14 cellular contexts compared by ENCODE assay signal in genomic region chr17:41339571-41340169, GRCh38. TPM values are rescaled to one million over a fixed set of nuclear protein-coding genes. Genes with fewer than 3 reads are reported as not detected.
DNase-seq lines count a peak whose midpoint lies in the region; ATAC-seq and TF ChIP-seq lines count a peak whose summit lies in the region.
"Had no signal": no experiment of that assay in that cellular context is flagged by ENCODE, and none has a peak within 500 bp of the region (broad histone marks: within the 10 kb centered on the region; RNA-seq: fewer than 3 reads in every experiment).

No MANE protein-coding gene starts in this region.

- no peaks in the 10 kb centered on the region for H4K20me1 ChIP-seq in DOHH2 (ENCODE audit: control insufficient read depth, insufficient read depth, low read depth, low read length)

- DNase-seq in CD4-positive, alpha-beta T cell = no peak
- no peak for DNase-seq in central memory CD8-positive, alpha-beta T cell (ENCODE audit: low spot score in 2 of 2)
- peak in 1 of 10 donors; percentile 52 for DNase-seq in naive thymus-derived CD8-positive, alpha-beta T cell
- DNase-seq in H4 (ENCODE audit: low spot score) = no peak
- no peak for DNase-seq in mesenteric fat pad (ENCODE audit: low spot score)
- DNase-seq in stimulated activated naive B cell treated with anti-CD40 and anti-IgM and Interleukin-4, amounts not matched to agents 10 μg/mL and 1 μg/mL and 100 μg/mL, for 72 hours = no peak
- DNase-seq: GF-D8, KG1, NCI-H146, NCI-H510A, Peyer's patch had no signal

- H3K27me3 ChIP-seq in CD4-positive, alpha-beta T cell (ENCODE audit: control insufficient read depth, insufficient read depth, low read length) = no peaks in the 10 kb centered on the region
- H3K27me3 ChIP-seq in DOHH2 (ENCODE audit: control insufficient read depth, low read length) = no peaks in the 10 kb centered on the region
- H3K27me3 ChIP-seq: Peyer's patch, right atrium auricular region had no signal

- peak overlapping the region; percentile 87 for H3K27ac ChIP-seq in CD4-positive, alpha-beta T cell (ENCODE audit: low read depth, low read length)
- H3K27ac ChIP-seq in DOHH2 (ENCODE audit: low read depth, low read length) = no peak overlapping the region
- H3K27ac ChIP-seq: right atrium auricular region had no signal

- peaks cover 81% of the 10 kb centered on the region for H3K4me1 Mint-ChIP-seq in CD4-positive, alpha-beta T cell (ENCODE audit: low read depth)
- peaks cover 68% of the 10 kb centered on the region for H3K4me1 Mint-ChIP-seq in central memory CD8-positive, alpha-beta T cell
- H3K4me1 Mint-ChIP-seq in naive thymus-derived CD8-positive, alpha-beta T cell = peaks cover 41 to 89% (median 73%) of the 10 kb centered on the region in 4 donors
- peaks cover 16 to 17% of the 10 kb centered on the region in 2 donors for H3K4me1 Mint-ChIP-seq in stimulated activated naive B cell treated with anti-CD40 and anti-IgM and Interleukin-4, amounts not matched to agents 10 μg/mL and 1 μg/mL and 100 μg/mL, for 72 hours

- peaks cover 16% of the 10 kb centered on the region for H3K4me1 ChIP-seq in DOHH2 (ENCODE audit: control insufficient read depth, low read length)
- H3K4me1 ChIP-seq: Peyer's patch, right atrium auricular region had no signal

- peak overlapping the region; percentile 18; the same call in 1 of the 2 replicates for H3K4me2 ChIP-seq in DOHH2 (ENCODE audit: low read length)

- CTCF ChIA-PET in CD4-positive, alpha-beta T cell (lab: Charles Lee) = interaction anchor here (1.5 to 3.0 kb wide), 2 partner anchors 17 to 209 kb away, joined by 4 to 15 read pairs; no protein-coding TSS in a partner anchor

- no peak overlapping the region for H3K4me3 ChIP-seq in DOHH2 (ENCODE audit: low read length)
- H3K4me3 ChIP-seq: Peyer's patch, right atrium auricular region had no signal

- H3K27me3 Mint-ChIP-seq in CD4-positive, alpha-beta T cell = no peaks in the 10 kb centered on the region
- H3K27me3 Mint-ChIP-seq in central memory CD8-positive, alpha-beta T cell = no peaks in the 10 kb centered on the region
- H3K27me3 Mint-ChIP-seq in naive thymus-derived CD8-positive, alpha-beta T cell = no peaks in the 10 kb centered on the region
- H3K27me3 Mint-ChIP-seq in stimulated activated naive B cell treated with anti-CD40 and anti-IgM and Interleukin-4, amounts not matched to agents 10 μg/mL and 1 μg/mL and 100 μg/mL, for 72 hours = peaks cover 13 to 24% of the 10 kb centered on the region in 2 donors

- H3K27ac Mint-ChIP-seq in CD4-positive, alpha-beta T cell = peak overlapping the region; percentile 94
- peak overlapping the region; percentile 98 for H3K27ac Mint-ChIP-seq in central memory CD8-positive, alpha-beta T cell (ENCODE audit: low read depth)
- H3K27ac Mint-ChIP-seq in naive thymus-derived CD8-positive, alpha-beta T cell = peak overlapping the region; percentile 92 to 100 (median 97)
- H3K27ac Mint-ChIP-seq in stimulated activated naive B cell treated with anti-CD40 and anti-IgM and Interleukin-4, amounts not matched to agents 10 μg/mL and 1 μg/mL and 100 μg/mL, for 72 hours = no peak overlapping the region

- H3K79me2 ChIP-seq in DOHH2 (ENCODE audit: control insufficient read depth, low read length) = no peaks in the 10 kb centered on the region

- H3K36me3 ChIP-seq in DOHH2 (ENCODE audit: control insufficient read depth, low read length) = no peaks in the 10 kb centered on the region
- H3K36me3 ChIP-seq: Peyer's patch, right atrium auricular region had no signal

- POLR2A ChIA-PET in CD4-positive, alpha-beta T cell (lab: Charles Lee) = interaction anchor here (1.0 to 5.6 kb wide), 4 partner anchors 8 to 326 kb away, joined by 3 to 61 read pairs (median 4); partner anchors contain the start of gene KRTAP16-1
- POLR2A ChIA-PET in naive thymus-derived CD8-positive, alpha-beta T cell (lab: Charles Lee) = interaction anchor here (1.0 to 4.1 kb wide), 5 partner anchors 9 to 350 kb away, joined by 3 to 26 read pairs (median 11); partner anchors contain the start of genes EIF1 and KRTAP16-1

- no peaks in the 10 kb centered on the region for H3K9me3 ChIP-seq in CD4-positive, alpha-beta T cell (ENCODE audit: control insufficient read depth, low read length)
- H3K9me3 ChIP-seq in DOHH2 (ENCODE audit: control insufficient read depth, insufficient read depth, low read length) = 0 out of 2 replicates have a peak, but pooled peaks cover 3% of the 10 kb centered on the region
- H3K9me3 ChIP-seq: Peyer's patch, right atrium auricular region had no signal

- H3K9me2 ChIP-seq in DOHH2 (replicated peaks; ENCODE audit: control insufficient read depth, low read length) = no peaks in the 10 kb centered on the region

- H3K4me3 Mint-ChIP-seq in CD4-positive, alpha-beta T cell = peak overlapping the region; percentile 64
- H3K4me3 Mint-ChIP-seq in central memory CD8-positive, alpha-beta T cell = peak overlapping the region; percentile 67
- H3K4me3 Mint-ChIP-seq in naive thymus-derived CD8-positive, alpha-beta T cell = peak overlapping the region; percentile 25 to 82 (median 68)
- H3K4me3 Mint-ChIP-seq in stimulated activated naive B cell treated with anti-CD40 and anti-IgM and Interleukin-4, amounts not matched to agents 10 μg/mL and 1 μg/mL and 100 μg/mL, for 72 hours = no peak overlapping the region

- H3F3A ChIP-seq in DOHH2 (ENCODE audit: control insufficient read depth, insufficient read depth) = no peaks in the 10 kb centered on the region

- intact Hi-C loops in CD4-positive, alpha-beta T cell (cut with DNase I, micrococcal nuclease) = loop anchor here in 1 of 2 experiments (1.0 to 5.0 kb wide), 3 partner anchors 31 to 208 kb away; no protein-coding TSS in a partner anchor

- no peak for TF ChIP-seq CTCF in CD4-positive, alpha-beta T cell (IDR thresholded peaks at IDR 0.05)
- no peak for TF ChIP-seq CTCF in DOHH2 (IDR thresholded peaks at IDR 0.05; ENCODE audit: low read depth, low read length, poor library complexity, severe bottlenecking)

- peaks cover 26% of the 10 kb centered on the region for H3K36me3 Mint-ChIP-seq in CD4-positive, alpha-beta T cell (ENCODE audit: low read depth)
- peaks cover 20% of the 10 kb centered on the region for H3K36me3 Mint-ChIP-seq in central memory CD8-positive, alpha-beta T cell (ENCODE audit: insufficient read depth)
- peaks cover 0 to 16% (median 11%) of the 10 kb centered on the region in 3 donors for H3K36me3 Mint-ChIP-seq in naive thymus-derived CD8-positive, alpha-beta T cell
- H3K36me3 Mint-ChIP-seq in stimulated activated naive B cell treated with anti-CD40 and anti-IgM and Interleukin-4, amounts not matched to agents 10 μg/mL and 1 μg/mL and 100 μg/mL, for 72 hours = peaks cover 3 to 5% of the 10 kb centered on the region in 2 donors

- no peak for ATAC-seq in CD4-positive, alpha-beta T cell (ENCODE audit: poor library complexity)
- no peak for ATAC-seq in central memory CD8-positive, alpha-beta T cell (replicated peaks; ENCODE audit: extremely low read depth, poor library complexity, severe bottlenecking)
- no peak for ATAC-seq in naive thymus-derived CD8-positive, alpha-beta T cell
- no peak for ATAC-seq in stimulated activated naive B cell treated with anti-CD40 and anti-IgM and Interleukin-4, amounts not matched to agents 10 μg/mL and 1 μg/mL and 100 μg/mL, for 72 hours (replicated peaks)

- H3K9me3 Mint-ChIP-seq in CD4-positive, alpha-beta T cell = peaks cover 3% of the 10 kb centered on the region
- peaks cover 6% of the 10 kb centered on the region for H3K9me3 Mint-ChIP-seq in central memory CD8-positive, alpha-beta T cell
- peaks cover 0 to 24% (median 10%) of the 10 kb centered on the region in 9 donors for H3K9me3 Mint-ChIP-seq in naive thymus-derived CD8-positive, alpha-beta T cell
- peaks cover 10% of the 10 kb centered on the region in 2 donors for H3K9me3 Mint-ChIP-seq in stimulated activated naive B cell treated with anti-CD40 and anti-IgM and Interleukin-4, amounts not matched to agents 10 μg/mL and 1 μg/mL and 100 μg/mL, for 72 hours

RNA-seq across cellular contexts. Expression of gene KRT33A, which starts 11.0 kb away (rescaled TPM):
- not detected for total RNA-seq in CD4-positive, alpha-beta T cell
- not detected for total RNA-seq in naive thymus-derived CD8-positive, alpha-beta T cell
- polyA plus RNA-seq in naive thymus-derived CD8-positive, alpha-beta T cell = not detected
- total RNA-seq in H4 (2014; rRNA removed; shearing (Covaris generic)) = not detected in 2 replicates
- not detected for total RNA-seq in mesenteric fat pad
- total RNA-seq: kidney epithelial cell, Peyer's patch, right atrium auricular region had no signal

RNA-seq across cellular contexts. Expression of gene KRTAP17-1, which starts 24.2 kb away (rescaled TPM):
- not detected for total RNA-seq in CD4-positive, alpha-beta T cell
- not detected for total RNA-seq in naive thymus-derived CD8-positive, alpha-beta T cell
- not detected for polyA plus RNA-seq in naive thymus-derived CD8-positive, alpha-beta T cell
- not detected in 2 replicates for total RNA-seq in H4 (2014; rRNA removed; shearing (Covaris generic))
- not detected for total RNA-seq in mesenteric fat pad
- total RNA-seq: kidney epithelial cell, Peyer's patch, right atrium auricular region had no signal

RNA-seq across cellular contexts. Expression of gene KRT33B, which starts 29.9 kb away (rescaled TPM):
- not detected for total RNA-seq in CD4-positive, alpha-beta T cell
- not detected for total RNA-seq in naive thymus-derived CD8-positive, alpha-beta T cell
- polyA plus RNA-seq in naive thymus-derived CD8-positive, alpha-beta T cell = not detected
- not detected in 2 replicates for total RNA-seq in H4 (2014; rRNA removed; shearing (Covaris generic))
- not detected for total RNA-seq in mesenteric fat pad
- total RNA-seq: Peyer's patch, right atrium auricular region had no signal

RNA-seq across cellular contexts. Expression of gene KRTAP16-1, which starts 30.6 kb away (rescaled TPM):
- total RNA-seq in CD4-positive, alpha-beta T cell = 1 to 10 TPM; 1.0 to 1.1 TPM
- under 1 TPM in 1 of 2 experiments, not detected in 1; 0.23 TPM for total RNA-seq in naive thymus-derived CD8-positive, alpha-beta T cell
- under 1 TPM in 1 of 3 donors, not detected in 2; 0.12 TPM for polyA plus RNA-seq in naive thymus-derived CD8-positive, alpha-beta T cell
- total RNA-seq in H4 (2014; rRNA removed; shearing (Covaris generic)) = not detected in 2 replicates
- total RNA-seq in mesenteric fat pad = not detected
- total RNA-seq: kidney epithelial cell, Peyer's patch, right atrium auricular region had no signal

RNA-seq across cellular contexts. Expression of gene KRTAP29-1, which starts 37.0 kb away (rescaled TPM):
- total RNA-seq in CD4-positive, alpha-beta T cell = not detected
- not detected for total RNA-seq in naive thymus-derived CD8-positive, alpha-beta T cell
- polyA plus RNA-seq in naive thymus-derived CD8-positive, alpha-beta T cell = 1 to 10 TPM in 1 of 3 donors, not detected in 2; 1.1 TPM
- not detected in 2 replicates for total RNA-seq in H4 (2014; rRNA removed; shearing (Covaris generic))
- not detected for total RNA-seq in mesenteric fat pad
- total RNA-seq: kidney epithelial cell, Peyer's patch, right atrium auricular region had no signal

Comparison
In these comparisons a context has a peak if more than half of its experiments do, and no peak if none do; other contexts are left out.
1. H3K4me3 Mint-ChIP-seq: peak in CD4-positive, alpha-beta T cell (single experiment), central memory CD8-positive, alpha-beta T cell (single experiment) and naive thymus-derived CD8-positive, alpha-beta T cell (10 of 10); none in stimulated activated naive B cell treated with anti-CD40 and anti-IgM and Interleukin-4, amounts not matched to agents 10 μg/mL and 1 μg/mL and 100 μg/mL, for 72 hours (0 of 2).